ENCODE assay signal across 21 cellular contexts in the genomic region with DNA sequence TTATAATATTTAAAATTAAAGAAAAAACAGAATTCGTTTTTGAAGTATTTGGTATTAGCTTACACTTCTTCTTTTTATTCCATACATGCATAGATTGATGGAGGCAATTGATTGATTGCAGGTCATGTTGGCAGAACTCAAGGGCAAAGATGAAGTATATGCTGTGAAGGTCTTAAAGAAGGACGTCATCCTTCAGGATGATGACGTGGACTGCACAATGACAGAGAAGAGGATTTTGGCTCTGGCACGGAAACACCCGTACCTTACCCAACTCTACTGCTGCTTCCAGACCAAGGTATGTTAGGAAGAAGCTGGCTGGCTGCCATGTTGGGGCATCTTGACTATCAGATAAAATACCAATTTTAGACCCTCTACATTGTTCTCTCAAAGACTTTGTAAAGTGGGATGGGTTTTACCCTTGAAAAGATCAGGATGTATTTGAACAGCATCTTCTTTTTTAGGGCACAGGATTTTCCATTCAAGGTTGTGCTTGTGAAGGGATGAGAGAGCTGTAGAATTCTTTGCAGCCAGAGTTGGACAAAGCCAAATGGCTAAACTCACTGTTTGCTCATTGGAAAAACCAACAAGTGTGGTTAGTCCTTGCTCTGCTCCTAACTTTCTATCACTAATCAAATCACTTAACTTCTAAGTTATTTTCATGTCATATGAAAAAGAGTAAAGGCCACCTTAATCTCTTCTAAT.
"Had no signal": no experiment of that assay in that cellular context is flagged by ENCODE, and none has a peak within 500 bp of the region (broad histone marks: within the 10 kb centered on the region; RNA-seq: fewer than 3 reads in every experiment).

No MANE protein-coding gene starts in this region.

- H3K36me3 Mint-ChIP-seq: activated naive CD4-positive, alpha-beta T cell treated with anti-CD3 and anti-CD28 coated beads, Interleukin-2, amount 50 U/mL, for 72 hours had no signal

- H3K27ac Mint-ChIP-seq: activated naive CD4-positive, alpha-beta T cell treated with anti-CD3 and anti-CD28 coated beads, Interleukin-2, amount 50 U/mL, for 72 hours; activated naive CD8-positive, alpha-beta T cell treated with anti-CD3 and anti-CD28 coated beads, Interleukin-2, amount 50 U/mL, for 24 hours; T-helper 17 cell; WTC11 had no signal

- DNase-seq: activated CD4-positive, alpha-beta T cell treated with anti-CD3 and anti-CD28 coated beads for 48 hours; activated CD4-positive, alpha-beta T cell treated with anti-CD3 and anti-CD28 coated beads, Interleukin-2, amount 50 U/mL, for 48 hours; activated CD4-positive, CD25-positive, alpha-beta regulatory T cell treated with anti-CD3 and anti-CD28 coated beads, Interleukin-2, amount 50 U/mL, for 72 hours; activated CD8-positive, alpha-beta memory T cell treated with anti-CD3 and anti-CD28 coated beads for 24 hours; activated effector memory CD4-positive, alpha-beta T cell treated with anti-CD3 and anti-CD28 coated beads, Interleukin-2, amount 50 U/mL, for 16 hours; activated naive CD4-positive, alpha-beta T cell treated with Interleukin-2 at 50 U/mL for 16 hours; activated naive CD8-positive, alpha-beta T cell treated with anti-CD3 and anti-CD28 coated beads, Interleukin-2, amount 50 U/mL, for 24 hours; activated T-cell treated with anti-CD3 and anti-CD28 coated beads, Interleukin-2, amount 50 U/mL, for 4 hours; NCI-H1436 treated with DMSO at 0.1 percent for 48 hours; NCI-H187; NCI-H524 treated with DMSO at 0.1 percent for 48 hours; Peyer's patch; T-helper 17 cell; T-helper 9 cell had no signal

- H3K9me3 ChIP-seq: ascending aorta, Peyer's patch, SJSA1 had no signal

- H3K4me3 ChIP-seq: ascending aorta, Peyer's patch, SJSA1 had no signal

- H3K27me3 Mint-ChIP-seq: activated naive CD8-positive, alpha-beta T cell treated with anti-CD3 and anti-CD28 coated beads, Interleukin-2, amount 50 U/mL, for 24 hours; central memory CD8-positive, alpha-beta T cell; T-helper 17 cell had no signal

- H3K9me3 Mint-ChIP-seq: activated naive CD4-positive, alpha-beta T cell treated with anti-CD3 and anti-CD28 coated beads, Interleukin-2, amount 50 U/mL, for 72 hours; activated naive CD8-positive, alpha-beta T cell treated with anti-CD3 and anti-CD28 coated beads, Interleukin-2, amount 50 U/mL, for 24 hours; activated T-cell treated with anti-CD3 and anti-CD28 coated beads, Interleukin-2, amount 50 U/mL, for 4 hours; brain; central memory CD8-positive, alpha-beta T cell had no signal

- H3K27ac ChIP-seq: ascending aorta, Peyer's patch, RWPE1, SJSA1 had no signal

- H3K27me3 ChIP-seq: ascending aorta, Peyer's patch, SJSA1 had no signal

- H3K36me3 ChIP-seq: SJSA1 had no signal

- ATAC-seq: WTC11 had no signal

- H3K4me3 Mint-ChIP-seq: activated naive CD8-positive, alpha-beta T cell treated with anti-CD3 and anti-CD28 coated beads, Interleukin-2, amount 50 U/mL, for 24 hours; activated T-cell treated with anti-CD3 and anti-CD28 coated beads, Interleukin-2, amount 50 U/mL, for 4 hours; brain; central memory CD8-positive, alpha-beta T cell; T-helper 17 cell; WTC11 had no signal

- H3K4me1 Mint-ChIP-seq: central memory CD8-positive, alpha-beta T cell had no signal
